Comparison of ENCODE assay signal across 26 cellular contexts in the genomic region with DNA sequence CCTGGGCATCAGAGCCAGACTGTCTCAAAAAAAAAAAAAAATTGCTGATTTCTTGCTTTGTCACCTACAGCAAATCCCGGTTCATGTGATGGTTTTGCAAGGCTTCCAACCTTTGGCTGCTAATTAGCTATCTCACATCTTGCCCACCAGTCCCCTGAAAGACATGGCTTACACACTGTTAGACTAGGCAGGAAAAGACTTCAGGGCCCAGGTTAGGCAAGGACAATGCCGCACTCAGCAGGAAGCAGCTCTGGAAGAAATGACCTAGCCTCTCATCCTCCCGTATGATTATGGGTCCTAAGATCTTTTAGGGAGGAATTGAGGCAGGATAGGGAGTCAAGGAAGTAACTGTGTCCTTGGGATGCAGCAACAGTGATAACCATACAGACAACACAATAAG. TPM values are rescaled to one million over a fixed set of nuclear protein-coding genes. Genes with fewer than 3 reads are reported as not detected.
"Had no signal": no experiment of that assay in that cellular context is flagged by ENCODE, and none has a peak within 500 bp of the region (broad histone marks: within the 10 kb centered on the region; RNA-seq: fewer than 3 reads in every experiment).

No MANE protein-coding gene starts in this region.

- H3K4me1 ChIP-seq: gastrocnemius medialis, lower lobe of right lung had no signal

- H3K27me3 ChIP-seq: colonic mucosa, gastrocnemius medialis, heart right ventricle had no signal

- H3K36me3 ChIP-seq: colonic mucosa, esophagus squamous epithelium, gastrocnemius medialis, heart right ventricle, lower lobe of right lung had no signal

- H3K4me3 Mint-ChIP-seq: dendritic cell treated with granulocyte-macrophage colony-stimulating factor and Interleukin-4, amounts not matched to agents 40 ng/mL and 50 ng/mL, for 4 days; effector memory CD8-positive, alpha-beta T cell; endodermal cell; mesothelial cell of epicardium had no signal

- ATAC-seq: effector memory CD8-positive, alpha-beta T cell; esophagus mucosa; mucosa of descending colon had no signal

- H3K27ac ChIP-seq: colonic mucosa, epithelial cell of prostate, esophagus squamous epithelium, lower lobe of right lung had no signal

- H3K9me3 Mint-ChIP-seq: dendritic cell treated with granulocyte-macrophage colony-stimulating factor and Interleukin-4, amounts not matched to agents 40 ng/mL and 50 ng/mL, for 4 days; effector memory CD8-positive, alpha-beta T cell had no signal

- H3K27me3 Mint-ChIP-seq: dendritic cell treated with granulocyte-macrophage colony-stimulating factor and Interleukin-4, amounts not matched to agents 40 ng/mL and 50 ng/mL, for 4 days; effector memory CD8-positive, alpha-beta T cell had no signal

- H3K36me3 Mint-ChIP-seq: mesothelial cell of epicardium had no signal

- H3K9me3 ChIP-seq: colonic mucosa, gastrocnemius medialis, lower lobe of right lung, mucosa of descending colon had no signal

- H3K27ac Mint-ChIP-seq: effector memory CD8-positive, alpha-beta T cell; endodermal cell; mesothelial cell of epicardium had no signal

- DNase-seq: colonic mucosa; cortex of kidney; effector CD8-positive, alpha-beta T cell; effector memory CD8-positive, alpha-beta T cell; endodermal cell; erythroblast; esophagus squamous epithelium; foreskin fibroblast; foreskin melanocyte; gastrocnemius medialis; glutamatergic neuron; head of caudate nucleus; hippocampal formation; left cardiac atrium; left ventricle myocardium superior; lower lobe of right lung; mesenchymal stem cell; mucosa of descending colon had no signal

- H3K4me3 ChIP-seq: colonic mucosa, esophagus squamous epithelium, gastrocnemius medialis, heart right ventricle, lower lobe of right lung, mucosa of descending colon had no signal

RNA-seq across cellular contexts. Expression of a gene that starts 40.4 kb away (rescaled TPM):
- total RNA-seq: dermis microvascular lymphatic vessel endothelial cell, gastrocnemius medialis, glomerular endothelial cell, lung microvascular endothelial cell, mesothelial cell of epicardium had no signal
